In genomic region chr7:70568674-70569334, GRCh38 we compare ENCODE assay signal across 1 cellular context.
TF ChIP-seq lines count a peak whose summit lies in the region.

No MANE protein-coding gene starts in this region.

TF ChIP-seq in H1, 55 proteins besides CTCF, POLR2A, EP300 and RAD21 (continued from another document):
- TF ChIP-seq BCL11A (IDR thresholded peaks at IDR 0.05; ENCODE audit: low read depth in 2 of 2, low read length in 2 of 2) = no peak
- TF ChIP-seq CHD2 (IDR thresholded peaks at IDR 0.05; ENCODE audit: low read length) = no peak
- TF ChIP-seq JUND (IDR thresholded peaks at IDR 0.05; ENCODE audit: low read length) = no peak
- TF ChIP-seq SAP30 (IDR thresholded peaks at IDR 0.05; ENCODE audit: insufficient read depth, insufficient replicate concordance, low read length) = no peak
- TF ChIP-seq USF2 (IDR thresholded peaks at IDR 0.05; ENCODE audit: low read length) = no peak
- no peak for TF ChIP-seq PHF8 (conservative IDR thresholded peaks at IDR 0.05; ENCODE audit: low read depth, low read length)
- no peak for TF ChIP-seq SUZ12 (IDR thresholded peaks at IDR 0.05; ENCODE audit: low read length)
